In genomic region chr15:78449220-78449999, GRCh38 we compare ENCODE assay signal across 17 cellular contexts. TPM values are rescaled to one million over a fixed set of nuclear protein-coding genes. Genes with fewer than 3 reads are reported as not detected.
DNase-seq lines count a peak whose midpoint lies in the region; ATAC-seq and TF ChIP-seq lines count a peak whose summit lies in the region.
"Had no signal": no experiment of that assay in that cellular context is flagged by ENCODE, and none has a peak within 500 bp of the region (broad histone marks: within the 10 kb centered on the region; RNA-seq: fewer than 3 reads in every experiment).

No MANE protein-coding gene starts in this region.

- H3K27me3 ChIP-seq in spleen (replicated peaks in 1 of 7) (no peaks in the 10 kb centered on the region), Peyer's patch (no peaks in the 10 kb centered on the region)
- H3K27me3 ChIP-seq: BLaER1 treated with 17β-estradiol and CSF1 and Interleukin-3, amounts not matched to agents 10 nM and 100 nM; heart left ventricle had no signal

- 69 to 83% (median 73%) methylated on average over 8 of the region's 8 CpGs for WGBS in spleen, 5 donors

- H3K4me1 ChIP-seq in spleen (peaks cover 22 to 98% (median 73%) of the 10 kb centered on the region in 6 donors), Peyer's patch (peaks cover 0 to 40% (median 0%) of the 10 kb centered on the region in 4 donors)

- no peak overlapping the region for H3K4me3 ChIP-seq in fibroblast of villous mesenchyme (ENCODE audit: low read depth, low read length)
- no peak overlapping the region for H3K4me3 ChIP-seq in spleen
- no peak overlapping the region for H3K4me3 ChIP-seq in Peyer's patch
- H3K4me3 ChIP-seq: BLaER1 treated with 17β-estradiol and CSF1 and Interleukin-3, amounts not matched to agents 10 nM and 100 nM; GM23248; heart left ventricle; thoracic aorta had no signal

- TF ChIP-seq POLR2A in spleen (IDR thresholded peaks at IDR 0.05) (no peak), Peyer's patch (IDR thresholded peaks at IDR 0.05) (no peak)

- peak overlapping the region; percentile 49 for H3K27ac Mint-ChIP-seq in T-helper 17 cell
- H3K27ac Mint-ChIP-seq: activated naive CD4-positive, alpha-beta T cell treated with anti-CD3 and anti-CD28 coated beads, Interleukin-2, amount 50 U/mL, for 24 hours had no signal

- peak; percentile 26 for DNase-seq in NCI-H1105 treated with DMSO at 0.1 percent for 48 hours (lab: John Stamatoyannopoulos, UW)
- DNase-seq in NCI-H1105 (lab: John Stamatoyannopoulos, UW), result no peak
- no peak for DNase-seq in T-helper 17 cell
- DNase-seq in fibroblast of villous mesenchyme (ENCODE audit: low read depth), result peak; percentile 86
- DNase-seq in spleen, result no peak
- no peak for DNase-seq in central memory CD4-positive, alpha-beta T cell
- DNase-seq in NCI-H345 (lab: John Stamatoyannopoulos, UW), result no peak
- DNase-seq in Peyer's patch, result no peak
- DNase-seq: activated CD4-positive, alpha-beta T cell treated with anti-CD3 and anti-CD28 coated beads, Interleukin-2, amount 50 U/mL, for 4 hours; DMS153; GM23248; heart left ventricle; NCI-H82 had no signal

- peaks cover 58% of the 10 kb centered on the region for H3K4me1 Mint-ChIP-seq in T-helper 17 cell

- no peak overlapping the region for H3K4me3 Mint-ChIP-seq in T-helper 17 cell
- H3K4me3 Mint-ChIP-seq: activated naive CD4-positive, alpha-beta T cell treated with anti-CD3 and anti-CD28 coated beads, Interleukin-2, amount 50 U/mL, for 24 hours; brain had no signal

- H3K36me3 ChIP-seq in spleen, result peaks cover 0 to 65% (median 22%) of the 10 kb centered on the region in 6 donors
- H3K36me3 ChIP-seq in Peyer's patch, result peaks cover 0 to 28% (median 0%) of the 10 kb centered on the region in 3 donors

- peaks cover 8% of the 10 kb centered on the region for H3K36me3 Mint-ChIP-seq in T-helper 17 cell (ENCODE audit: low read depth)

- ATAC-seq in T-helper 17 cell, result no peak

- no peaks in the 10 kb centered on the region for H3K9me3 ChIP-seq in T-helper 17 cell (ENCODE audit: control insufficient read depth, low read length, poor library complexity, severe bottlenecking)
- no peaks in the 10 kb centered on the region for H3K9me3 ChIP-seq in spleen
- H3K9me3 ChIP-seq in Peyer's patch, result no peaks in the 10 kb centered on the region
- H3K9me3 ChIP-seq: BLaER1 treated with 17β-estradiol and CSF1 and Interleukin-3, amounts not matched to agents 10 nM and 100 nM; heart left ventricle; thoracic aorta had no signal

- intact Hi-C loops in spleen (cut with DNase I; ENCODE audit: low total_unique reads), result no loop called here

- TF ChIP-seq CTCF in fibroblast of villous mesenchyme (IDR thresholded peaks at IDR 0.05; ENCODE audit: insufficient read depth, low read depth, low read length), result no peak
- no peak for TF ChIP-seq CTCF in spleen (IDR thresholded peaks at IDR 0.05 in 8 of 11, conservative IDR thresholded peaks at IDR 0.05 in 3 of 11)
- no peak for TF ChIP-seq CTCF in Peyer's patch (IDR thresholded peaks at IDR 0.05)

- H3K27me3 Mint-ChIP-seq in T-helper 17 cell, result no peaks in the 10 kb centered on the region
- H3K27me3 Mint-ChIP-seq: activated naive CD4-positive, alpha-beta T cell treated with anti-CD3 and anti-CD28 coated beads, Interleukin-2, amount 50 U/mL, for 24 hours; brain had no signal

- peak overlapping the region in 5 of 8 donors; percentile 6 to 37 (median 18) for H3K27ac ChIP-seq in spleen
- H3K27ac ChIP-seq in Peyer's patch, result no peak overlapping the region
- H3K27ac ChIP-seq: GM23248, thoracic aorta had no signal

RNA-seq across cellular contexts. Expression of gene IREB2, which starts 11.4 kb away (rescaled TPM):
- total RNA-seq in T-helper 17 cell (10 to 100 TPM; 51.9 to 56.3 TPM), fibroblast of villous mesenchyme (38.9 and 39.0 TPM in 2 replicates), spleen (10 to 100 TPM; 49.9 to 92.6 (median 71.9) TPM), Peyer's patch (100 to 1,000 TPM in 1 of 4 donors, 10 to 100 TPM in 3; 41.9 to 193 (median 56.7) TPM)
- 10 to 100 TPM in 1 of 3 donors, 1 to 10 TPM in 2; 8.6 to 15.0 (median 9.6) TPM for polyA plus RNA-seq in spleen

RNA-seq across cellular contexts. Expression of gene HYKK, which starts 58.0 kb away (rescaled TPM):
- total RNA-seq in T-helper 17 cell (1 to 10 TPM; 1.1 to 2.0 TPM), fibroblast of villous mesenchyme (1.7 and 2.3 TPM in 2 replicates), spleen (1 to 10 TPM; 1.5 to 4.7 (median 2.5) TPM), Peyer's patch (10 to 100 TPM; 12.4 to 32.9 (median 26.8) TPM)
- polyA plus RNA-seq in spleen, result 1 to 10 TPM; 1.1 to 1.5 (median 1.2) TPM

Comparison
In these comparisons a context has a peak if more than half of its experiments do, and no peak if none do; other contexts are left out.
1. DNase-seq: peak in NCI-H1105 treated with DMSO at 0.1 percent for 48 hours (single experiment) and fibroblast of villous mesenchyme (single experiment); none in NCI-H1105 (single experiment), T-helper 17 cell (0 of 3), spleen (single experiment), central memory CD4-positive, alpha-beta T cell (single experiment), NCI-H345 (single experiment) and Peyer's patch (0 of 3).
2. H3K27ac ChIP-seq: peak in spleen (5 of 8); none in Peyer's patch (0 of 4).